In genomic region chr6:117932676-117933075, GRCh38 we compare ENCODE assay signal across 6 cellular contexts. TPM values are rescaled to one million over a fixed set of nuclear protein-coding genes. Genes with fewer than 3 reads are reported as not detected.
"Had no signal": no experiment of that assay in that cellular context is flagged by ENCODE, and none has a peak within 500 bp of the region (broad histone marks: within the 10 kb centered on the region; RNA-seq: fewer than 3 reads in every experiment).

No MANE protein-coding gene starts in this region.

- H3K4me3 Mint-ChIP-seq: GM23338, H9 had no signal

- H3K27ac Mint-ChIP-seq: GM23338, H9 had no signal

- DNase-seq: H9, HCEC 1CT, IMR-90 had no signal

RNA-seq across cellular contexts. Expression of gene SLC35F1, which starts 25.6 kb away (rescaled TPM):
- total RNA-seq: HT-29, IMR-90, K562 had no signal
